Comparison of ENCODE assay signal across 8 cellular contexts in genomic region chr19:49142866-49143335, GRCh38. TPM values are rescaled to one million over a fixed set of nuclear protein-coding genes. Genes with fewer than 3 reads are reported as not detected.
DNase-seq lines count a peak whose midpoint lies in the region; ATAC-seq and TF ChIP-seq lines count a peak whose summit lies in the region.

No MANE protein-coding gene starts in this region.

- H3K4me3 Mint-ChIP-seq in activated CD4-positive, alpha-beta T cell treated with anti-CD3 and anti-CD28 coated beads, Interleukin-2, amount 10 ng/mL, durations not matched to agents 24 days and 14 days: peak overlapping the region; percentile 93

- ATAC-seq in right lobe of liver: peak; percentile 87 to 93 (median 92)

- WGBS in right lobe of liver (ENCODE audit: insufficient coverage, low coverage, low lambda C conversion rate, missing lambda C conversion rate): 18% methylated on average over 11 of the region's 21 CpGs

- no peaks in the 10 kb centered on the region for H3K36me3 Mint-ChIP-seq in activated CD4-positive, alpha-beta T cell treated with anti-CD3 and anti-CD28 coated beads, Interleukin-2, amount 10 ng/mL, durations not matched to agents 24 days and 14 days (ENCODE audit: low read depth)

- peaks cover 21% of the 10 kb centered on the region for H3K27me3 Mint-ChIP-seq in activated CD4-positive, alpha-beta T cell treated with anti-CD3 and anti-CD28 coated beads, Interleukin-2, amount 10 ng/mL, durations not matched to agents 24 days and 14 days

- no peaks in the 10 kb centered on the region for H3K4me1 ChIP-seq in right lobe of liver

- DNase-seq in activated CD4-positive, alpha-beta T cell treated with anti-CD3 and anti-CD28 coated beads for 24 hours (ENCODE audit: low read depth in 2 of 2): peak; percentile 40 to 59
- no peak for DNase-seq in activated CD4-positive, alpha-beta T cell treated with anti-CD3 and anti-CD28 coated beads for 1 hour
- DNase-seq in NCI-H1092 (lab: John Stamatoyannopoulos, UW) (peak; percentile 80), right lobe of liver (peak; percentile 72 to 83 (median 77)), DMS79 (lab: John Stamatoyannopoulos, UW) (no peak)
- peak; percentile 93 for DNase-seq in activated CD4-positive, alpha-beta T cell treated with anti-CD3 and anti-CD28 coated beads, Interleukin-2, amount 10 ng/mL, durations not matched to agents 24 days and 14 days
- DNase-seq in effector CD4-positive, alpha-beta T cell: peak; percentile 33
- DNase-seq in stimulated activated CD4-positive, alpha-beta T cell treated with anti-CD3 and anti-CD28 coated beads, Interleukin-4, amount 100 ng/mL, for 4 hours: peak; percentile 45 to 60

- peaks cover 19% of the 10 kb centered on the region for H3K4me1 Mint-ChIP-seq in activated CD4-positive, alpha-beta T cell treated with anti-CD3 and anti-CD28 coated beads, Interleukin-2, amount 10 ng/mL, durations not matched to agents 24 days and 14 days

- no peak overlapping the region for H3K27ac ChIP-seq in right lobe of liver

- H3K36me3 ChIP-seq in right lobe of liver: no peaks in the 10 kb centered on the region

- H3K27me3 ChIP-seq in right lobe of liver: no peaks in the 10 kb centered on the region

- no peak for TF ChIP-seq CTCF in right lobe of liver (IDR thresholded peaks at IDR 0.05)

- H3K9me3 Mint-ChIP-seq in activated CD4-positive, alpha-beta T cell treated with anti-CD3 and anti-CD28 coated beads, Interleukin-2, amount 10 ng/mL, durations not matched to agents 24 days and 14 days: no peaks in the 10 kb centered on the region

- H3K4me3 ChIP-seq in right lobe of liver: peak overlapping the region in 2 of 3 donors; percentile 10 to 37

- intact Hi-C loops in activated CD4-positive, alpha-beta T cell treated with anti-CD3 and anti-CD28 coated beads, Interleukin-2, amount 10 ng/mL, durations not matched to agents 24 days and 14 days (cut with micrococcal nuclease): loop anchor here (2.0 kb wide), 1 partner anchor 24 kb away; the partner anchor contains the start of genes C19orf73 and PPFIA3
- intact Hi-C loops in right lobe of liver (cut with DNase I): no loop called here

- no peaks in the 10 kb centered on the region for H3K9me3 ChIP-seq in right lobe of liver

- H3K27ac Mint-ChIP-seq in activated CD4-positive, alpha-beta T cell treated with anti-CD3 and anti-CD28 coated beads, Interleukin-2, amount 10 ng/mL, durations not matched to agents 24 days and 14 days: peak overlapping the region; percentile 67

- no peak for TF ChIP-seq POLR2A in right lobe of liver (IDR thresholded peaks at IDR 0.05)

RNA-seq across cellular contexts. Expression of gene HRC, which starts 12.3 kb away (rescaled TPM):
- total RNA-seq in activated CD4-positive, alpha-beta T cell treated with anti-CD3 and anti-CD28 coated beads, Interleukin-2, amount 10 ng/mL, durations not matched to agents 24 days and 14 days: not detected in 2 replicates
- under 1 TPM in 4 of 6 experiments, not detected in 2; 0.18 to 0.68 (median 0.19) TPM for total RNA-seq in right lobe of liver

RNA-seq across cellular contexts. Expression of gene TRPM4, which starts 14.7 kb away (rescaled TPM):
- 1.4 and 1.8 TPM in 2 replicates for total RNA-seq in activated CD4-positive, alpha-beta T cell treated with anti-CD3 and anti-CD28 coated beads, Interleukin-2, amount 10 ng/mL, durations not matched to agents 24 days and 14 days
- 10 to 100 TPM in 5 of 6 experiments, 1 to 10 TPM in 1; 9.2 to 31.1 (median 14.3) TPM for total RNA-seq in right lobe of liver

RNA-seq across cellular contexts. Expression of gene PPFIA3, which starts 23.6 kb away (rescaled TPM):
- 4.5 and 5.0 TPM in 2 replicates for total RNA-seq in activated CD4-positive, alpha-beta T cell treated with anti-CD3 and anti-CD28 coated beads, Interleukin-2, amount 10 ng/mL, durations not matched to agents 24 days and 14 days
- total RNA-seq in right lobe of liver: 1 to 10 TPM; 1.8 to 6.6 (median 3.1) TPM

RNA-seq across cellular contexts. Expression of gene C19orf73, which starts 24.0 kb away (rescaled TPM):
- 2.0 and 2.5 TPM in 2 replicates for total RNA-seq in activated CD4-positive, alpha-beta T cell treated with anti-CD3 and anti-CD28 coated beads, Interleukin-2, amount 10 ng/mL, durations not matched to agents 24 days and 14 days
- 1 to 10 TPM in 5 of 6 experiments, under 1 TPM in 1; 0.73 to 8.1 (median 1.5) TPM for total RNA-seq in right lobe of liver

RNA-seq across cellular contexts. Expression of gene LIN7B, which starts 28.7 kb away (rescaled TPM):
- total RNA-seq in activated CD4-positive, alpha-beta T cell treated with anti-CD3 and anti-CD28 coated beads, Interleukin-2, amount 10 ng/mL, durations not matched to agents 24 days and 14 days: 5.4 and 6.0 TPM in 2 replicates
- total RNA-seq in right lobe of liver: 1 to 10 TPM; 1.5 to 4.3 (median 2.4) TPM

Comparison
In these comparisons a context has a peak if more than half of its experiments do, and no peak if none do; other contexts are left out.
1. DNase-seq: peak in activated CD4-positive, alpha-beta T cell treated with anti-CD3 and anti-CD28 coated beads for 24 hours (2 of 2), NCI-H1092 (single experiment), activated CD4-positive, alpha-beta T cell treated with anti-CD3 and anti-CD28 coated beads, Interleukin-2, amount 10 ng/mL, durations not matched to agents 24 days and 14 days (single experiment), effector CD4-positive, alpha-beta T cell (single experiment), right lobe of liver (3 of 3) and stimulated activated CD4-positive, alpha-beta T cell treated with anti-CD3 and anti-CD28 coated beads, Interleukin-4, amount 100 ng/mL, for 4 hours (2 of 2); none in activated CD4-positive, alpha-beta T cell treated with anti-CD3 and anti-CD28 coated beads for 1 hour (single experiment) and DMS79 (single experiment).